Comparison of ENCODE assay signal across 18 cellular contexts in genomic region chr19:52217576-52217975, GRCh38. TPM values are rescaled to one million over a fixed set of nuclear protein-coding genes. Genes with fewer than 3 reads are reported as not detected.
DNase-seq lines count a peak whose midpoint lies in the region; ATAC-seq and TF ChIP-seq lines count a peak whose summit lies in the region.
"Had no signal": no experiment of that assay in that cellular context is flagged by ENCODE, and none has a peak within 500 bp of the region (broad histone marks: within the 10 kb centered on the region; RNA-seq: fewer than 3 reads in every experiment).

No MANE protein-coding gene starts in this region.

- intact Hi-C loops in activated naive CD4-positive, alpha-beta T cell treated with anti-CD3 and anti-CD28 coated beads for 36 hours (cut with micrococcal nuclease): no loop called here

- peak overlapping the region; percentile 13 for H3K27ac Mint-ChIP-seq in activated naive CD4-positive, alpha-beta T cell treated with anti-CD3 and anti-CD28 coated beads, Interleukin-2, amount 10 ng/mL, durations not matched to agents 7 days and 5 days
- H3K27ac Mint-ChIP-seq in activated naive CD4-positive, alpha-beta T cell treated with anti-CD3 and anti-CD28 coated beads for 36 hours: no peak overlapping the region
- H3K27ac Mint-ChIP-seq in activated T-helper 17 cell treated with anti-CD3 and anti-CD28 coated beads, Interleukin-2, amount 50 U/mL, for 72 hours: peak overlapping the region; percentile 18
- peak overlapping the region; percentile 87 for H3K27ac Mint-ChIP-seq in glutamatergic neuron (ENCODE audit: unreplicated experiment)

- no peak overlapping the region for H3K4me3 Mint-ChIP-seq in activated naive CD4-positive, alpha-beta T cell treated with anti-CD3 and anti-CD28 coated beads, Interleukin-2, amount 10 ng/mL, durations not matched to agents 7 days and 5 days
- H3K4me3 Mint-ChIP-seq in activated naive CD4-positive, alpha-beta T cell treated with anti-CD3 and anti-CD28 coated beads for 36 hours: no peak overlapping the region
- H3K4me3 Mint-ChIP-seq in activated T-helper 17 cell treated with anti-CD3 and anti-CD28 coated beads, Interleukin-2, amount 50 U/mL, for 72 hours: no peak overlapping the region
- H3K4me3 Mint-ChIP-seq in glutamatergic neuron (ENCODE audit: unreplicated experiment): peak overlapping the region; percentile 40

- H3K27me3 Mint-ChIP-seq in activated naive CD4-positive, alpha-beta T cell treated with anti-CD3 and anti-CD28 coated beads, Interleukin-2, amount 10 ng/mL, durations not matched to agents 7 days and 5 days: no peaks in the 10 kb centered on the region
- H3K27me3 Mint-ChIP-seq in activated naive CD4-positive, alpha-beta T cell treated with anti-CD3 and anti-CD28 coated beads for 36 hours (ENCODE audit: low read depth): no peaks in the 10 kb centered on the region
- no peaks in the 10 kb centered on the region for H3K27me3 Mint-ChIP-seq in activated T-helper 17 cell treated with anti-CD3 and anti-CD28 coated beads, Interleukin-2, amount 50 U/mL, for 72 hours
- H3K27me3 Mint-ChIP-seq in glutamatergic neuron (ENCODE audit: unreplicated experiment): peaks cover 15% of the 10 kb centered on the region

- peaks cover 81% of the 10 kb centered on the region for H3K36me3 Mint-ChIP-seq in activated naive CD4-positive, alpha-beta T cell treated with anti-CD3 and anti-CD28 coated beads, Interleukin-2, amount 10 ng/mL, durations not matched to agents 7 days and 5 days
- peaks cover 48% of the 10 kb centered on the region for H3K36me3 Mint-ChIP-seq in activated naive CD4-positive, alpha-beta T cell treated with anti-CD3 and anti-CD28 coated beads for 36 hours (ENCODE audit: low read depth)
- H3K36me3 Mint-ChIP-seq in activated T-helper 17 cell treated with anti-CD3 and anti-CD28 coated beads, Interleukin-2, amount 50 U/mL, for 72 hours (ENCODE audit: low read depth): peaks cover 100% of the 10 kb centered on the region
- peaks cover 22% of the 10 kb centered on the region for H3K36me3 Mint-ChIP-seq in glutamatergic neuron (ENCODE audit: unreplicated experiment)

- ATAC-seq in activated T-helper 17 cell treated with anti-CD3 and anti-CD28 coated beads, Interleukin-2, amount 50 U/mL, for 72 hours (replicated peaks): no peak
- no peak for ATAC-seq in HG03159 (IDR thresholded peaks at IDR 0.05; ENCODE audit: unreplicated experiment)

- CTCF ChIA-PET in activated naive CD4-positive, alpha-beta T cell treated with anti-CD3 and anti-CD28 coated beads, Interleukin-2, amount 10 ng/mL, durations not matched to agents 7 days and 5 days (lab: Charles Lee): no interaction called here
- CTCF ChIA-PET in activated naive CD4-positive, alpha-beta T cell treated with anti-CD3 and anti-CD28 coated beads for 36 hours (lab: Charles Lee): no interaction called here

- H3K9me3 Mint-ChIP-seq in activated naive CD4-positive, alpha-beta T cell treated with anti-CD3 and anti-CD28 coated beads, Interleukin-2, amount 10 ng/mL, durations not matched to agents 7 days and 5 days: no peaks in the 10 kb centered on the region
- no peaks in the 10 kb centered on the region for H3K9me3 Mint-ChIP-seq in activated naive CD4-positive, alpha-beta T cell treated with anti-CD3 and anti-CD28 coated beads for 36 hours
- no peaks in the 10 kb centered on the region for H3K9me3 Mint-ChIP-seq in activated T-helper 17 cell treated with anti-CD3 and anti-CD28 coated beads, Interleukin-2, amount 50 U/mL, for 72 hours
- peaks cover 11% of the 10 kb centered on the region for H3K9me3 Mint-ChIP-seq in glutamatergic neuron (ENCODE audit: unreplicated experiment)

- H3K4me1 Mint-ChIP-seq in activated naive CD4-positive, alpha-beta T cell treated with anti-CD3 and anti-CD28 coated beads, Interleukin-2, amount 10 ng/mL, durations not matched to agents 7 days and 5 days: no peaks in the 10 kb centered on the region
- H3K4me1 Mint-ChIP-seq in activated naive CD4-positive, alpha-beta T cell treated with anti-CD3 and anti-CD28 coated beads for 36 hours (ENCODE audit: low read depth): no peaks in the 10 kb centered on the region
- peaks cover 6% of the 10 kb centered on the region for H3K4me1 Mint-ChIP-seq in activated T-helper 17 cell treated with anti-CD3 and anti-CD28 coated beads, Interleukin-2, amount 50 U/mL, for 72 hours
- peaks cover 23% of the 10 kb centered on the region for H3K4me1 Mint-ChIP-seq in glutamatergic neuron (ENCODE audit: low read depth, unreplicated experiment)

- DNase-seq in activated naive CD4-positive, alpha-beta T cell treated with anti-CD3 and anti-CD28 coated beads, Interleukin-2, amount 10 ng/mL, durations not matched to agents 7 days and 5 days: no peak
- no peak for DNase-seq in activated naive CD4-positive, alpha-beta T cell treated with anti-CD3 and anti-CD28 coated beads for 36 hours
- DNase-seq in glutamatergic neuron (no peak), KBM-7 (no peak), KG1 (lab: John Stamatoyannopoulos, UW) (no peak)
- DNase-seq in stimulated activated CD8-positive, alpha-beta memory T cell treated with anti-CD3 and anti-CD28 coated beads, Interleukin-4, amount 100 ng/mL, for 48 hours: peak; percentile 13
- DNase-seq: AML-193; Calu3; DMS79; MG63; NCI-H1092 treated with DMSO at 0.1 percent for 48 hours; NCI-H1694 treated with DMSO at 0.1 percent for 48 hours; NCI-H345; NCI-H69; NK-92 treated with Interleukin-12 subunit alpha and Interleukin-12 subunit beta, amount 100 ng/mL, for 24 hours; OCI-M1 had no signal

- in situ Hi-C loops in KBM-7 (cut with MboI; ENCODE audit: low pct_unique_long_range_greater_than_20kb, low sequenced_read_pairs): no loop called here

- no peak for TF ChIP-seq CTCF in glutamatergic neuron (IDR thresholded peaks at IDR 0.05; ENCODE audit: partially characterized antibody, unreplicated experiment)

RNA-seq across cellular contexts. Expression of gene PPP2R1A, which starts 27.7 kb away (rescaled TPM):
- 100 to 1,000 TPM; 228 to 232 TPM for total RNA-seq in activated naive CD4-positive, alpha-beta T cell treated with anti-CD3 and anti-CD28 coated beads for 36 hours
- 100 to 1,000 TPM; 165 to 201 TPM for total RNA-seq in activated T-helper 17 cell treated with anti-CD3 and anti-CD28 coated beads, Interleukin-2, amount 50 U/mL, for 72 hours
- total RNA-seq in glutamatergic neuron (ENCODE audit: unreplicated experiment): 311 TPM

RNA-seq across cellular contexts. Expression of gene ZNF836, which starts 46.2 kb away (rescaled TPM):
- total RNA-seq in activated naive CD4-positive, alpha-beta T cell treated with anti-CD3 and anti-CD28 coated beads for 36 hours: 10 to 100 TPM; 10.7 to 11.1 TPM
- total RNA-seq in activated T-helper 17 cell treated with anti-CD3 and anti-CD28 coated beads, Interleukin-2, amount 50 U/mL, for 72 hours: 10 to 100 TPM in 1 of 2 donors, 1 to 10 TPM in 1; 8.8 to 15.1 TPM
- total RNA-seq in glutamatergic neuron (ENCODE audit: unreplicated experiment): 29.7 TPM

RNA-seq across cellular contexts. Expression of gene ZNF766, which starts 51.8 kb away (rescaled TPM):
- 10 to 100 TPM; 22.3 to 23.6 TPM for total RNA-seq in activated naive CD4-positive, alpha-beta T cell treated with anti-CD3 and anti-CD28 coated beads for 36 hours
- total RNA-seq in activated T-helper 17 cell treated with anti-CD3 and anti-CD28 coated beads, Interleukin-2, amount 50 U/mL, for 72 hours: 10 to 100 TPM; 18.4 to 31.4 TPM
- 29.9 TPM for total RNA-seq in glutamatergic neuron (ENCODE audit: unreplicated experiment)
